Comparison of ENCODE assay signal across 2 cellular contexts in genomic region chr2:70042246-70042645, GRCh38.
TF ChIP-seq lines count a peak whose summit lies in the region.

No MANE protein-coding gene starts in this region.

TF ChIP-seq in liver, 16 proteins besides CTCF, POLR2A, EP300 and RAD21:
- TF ChIP-seq ATF3 (IDR thresholded peaks at IDR 0.05) (no peak), SP1 (IDR thresholded peaks at IDR 0.05) (no peak), FOXA1 (IDR thresholded peaks at IDR 0.05) (no peak), HNF4A (conservative IDR thresholded peaks at IDR 0.05) (no peak), TAF1 (conservative IDR thresholded peaks at IDR 0.05) (no peak), ZBTB33 (IDR thresholded peaks at IDR 0.05) (no peak), FOXA2 (IDR thresholded peaks at IDR 0.05) (no peak)
TF ChIP-seq in liver: peak in this region for 0.

TF ChIP-seq in HepG2, 621 proteins besides CTCF, POLR2A, EP300 and RAD21 (continued from another document):
- TF ChIP-seq ZNF574 (CRISPR knock-in tag; IDR thresholded peaks at IDR 0.05) = no peak
- no peak for TF ChIP-seq PHF20 (CRISPR knock-in tag; IDR thresholded peaks at IDR 0.05)
- no peak for TF ChIP-seq ZNF597 (CRISPR knock-in tag; IDR thresholded peaks at IDR 0.05)
